ENCODE assay signal across 8 cellular contexts in the genomic region with DNA sequence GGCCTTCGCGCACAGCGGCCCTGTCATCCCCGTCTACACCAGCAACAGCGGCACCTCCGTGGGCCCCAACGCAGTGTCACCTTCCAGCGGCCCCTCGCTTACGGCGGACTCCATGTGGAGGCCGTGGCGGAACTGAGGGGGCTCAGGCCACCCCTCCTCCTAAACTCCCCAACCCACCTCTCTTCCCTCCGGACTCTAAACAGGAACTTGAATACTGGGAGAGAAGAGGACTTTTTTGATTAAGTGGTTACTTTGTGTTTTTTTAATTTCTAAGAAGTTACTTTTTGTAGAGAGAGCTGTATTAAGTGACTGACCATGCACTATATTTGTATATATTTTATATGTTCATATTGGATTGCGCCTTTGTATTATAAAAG. TPM values are rescaled to one million over a fixed set of nuclear protein-coding genes. Genes with fewer than 3 reads are reported as not detected.
DNase-seq lines count a peak whose midpoint lies in the region; ATAC-seq and TF ChIP-seq lines count a peak whose summit lies in the region.

No MANE protein-coding gene starts in this region.

- H3K27ac ChIP-seq in adrenal gland (peak overlapping the region in 3 of 5 donors; percentile 82 to 97 (median 93)), right lobe of liver (peak overlapping the region; percentile 83 to 95 (median 84)), transverse colon (peak overlapping the region; percentile 95 to 97 (median 96))

- H3K27me3 ChIP-seq in adrenal gland (no peaks in the 10 kb centered on the region), right lobe of liver (no peaks in the 10 kb centered on the region), transverse colon (no peaks in the 10 kb centered on the region)

- 20 to 60% (median 29%) methylated on average over 4 to 15 of the region's 15 CpGs for WGBS in adrenal gland, 4 donors
- 9% methylated on average over 8 of the region's 15 CpGs for WGBS in right lobe of liver (ENCODE audit: insufficient coverage, low coverage, low lambda C conversion rate, missing lambda C conversion rate)
- 8 to 45% methylated on average over 1 to 11 of the region's 15 CpGs for WGBS in transverse colon (ENCODE audit: low coverage in 1 of 2), 2 donors

- TF ChIP-seq POLR2A in adrenal gland (IDR thresholded peaks at IDR 0.05) = no peak
- TF ChIP-seq POLR2A in right lobe of liver (IDR thresholded peaks at IDR 0.05) = no peak
- TF ChIP-seq POLR2A in transverse colon (IDR thresholded peaks at IDR 0.05) = no peak

- H3K27me3 Mint-ChIP-seq in activated T-cell treated with anti-CD3 and anti-CD28 coated beads, Interleukin-2, amount 50 U/mL, for 4 hours (ENCODE audit: low read depth) = peaks cover 52% of the 10 kb centered on the region

- H3K9me3 ChIP-seq in adrenal gland (replicated peaks in 1 of 3) (no peaks in the 10 kb centered on the region), right lobe of liver (no peaks in the 10 kb centered on the region), transverse colon (no peaks in the 10 kb centered on the region)

- H3K4me3 ChIP-seq in adrenal gland = peak overlapping the region in 2 of 4 donors; percentile 54 to 85
- peak overlapping the region; percentile 74 to 90 (median 78) for H3K4me3 ChIP-seq in right lobe of liver
- peak overlapping the region; percentile 14 to 73 (median 60) for H3K4me3 ChIP-seq in transverse colon

- no peak for ATAC-seq in activated T-cell treated with anti-CD3 and anti-CD28 coated beads, Interleukin-2, amount 50 U/mL, for 4 hours
- ATAC-seq in right lobe of liver = no peak

- peaks cover 45% of the 10 kb centered on the region for H3K4me1 Mint-ChIP-seq in activated T-cell treated with anti-CD3 and anti-CD28 coated beads, Interleukin-2, amount 50 U/mL, for 4 hours (ENCODE audit: low read depth)

- no peak for TF ChIP-seq EP300 in transverse colon (IDR thresholded peaks at IDR 0.05; ENCODE audit: low read depth)

- H3K4me1 ChIP-seq in adrenal gland (replicated peaks in 1 of 2) = peaks cover 23 to 58% of the 10 kb centered on the region in 2 donors
- peaks cover 0 to 55% (median 24%) of the 10 kb centered on the region in 4 donors for H3K4me1 ChIP-seq in right lobe of liver
- peaks cover 23 to 68% (median 55%) of the 10 kb centered on the region in 4 donors for H3K4me1 ChIP-seq in transverse colon

- H3K36me3 ChIP-seq in adrenal gland (replicated peaks in 1 of 2) (no peaks in the 10 kb centered on the region), right lobe of liver (no peaks in the 10 kb centered on the region), transverse colon (no peaks in the 10 kb centered on the region)

- DNase-seq in activated T-cell treated with anti-CD3 and anti-CD28 coated beads, Interleukin-2, amount 50 U/mL, for 4 hours = no peak
- no peak for DNase-seq in activated T-cell treated with anti-CD3 and anti-CD28 coated beads for 4 hours
- peak in 1 of 7 donors; percentile 34 for DNase-seq in adrenal gland
- no peak for DNase-seq in right lobe of liver
- DNase-seq in transverse colon = no peak
- DNase-seq in T1000 (lab: John Stamatoyannopoulos, UW) = no peak
- DNase-seq in NCI-H526 (lab: John Stamatoyannopoulos, UW) = no peak
- no peak for DNase-seq in NCI-H446 treated with DMSO at 0.1 percent for 48 hours (lab: John Stamatoyannopoulos, UW)

- intact Hi-C loops in adrenal gland (cut with DNase I) (loop anchor here in 1 of 2 donors (5.0 to 10.0 kb wide), 3 partner anchors 133 to 351 kb away; no protein-coding TSS in a partner anchor), right lobe of liver (cut with DNase I) (loop anchor here in 1 of 2 donors (10.0 kb wide), 2 partner anchors 63 to 353 kb away; no protein-coding TSS in a partner anchor), transverse colon (cut with DNase I; ENCODE audit: low total_unique reads) (loop anchor here (5.0 to 10.0 kb wide), 3 partner anchors 134 to 351 kb away; no protein-coding TSS in a partner anchor)

- H3K4me3 Mint-ChIP-seq in activated T-cell treated with anti-CD3 and anti-CD28 coated beads, Interleukin-2, amount 50 U/mL, for 4 hours = peak overlapping the region; percentile 57

- no peaks in the 10 kb centered on the region for H3K36me3 Mint-ChIP-seq in activated T-cell treated with anti-CD3 and anti-CD28 coated beads, Interleukin-2, amount 50 U/mL, for 4 hours (ENCODE audit: insufficient read depth)

- TF ChIP-seq CTCF in adrenal gland (IDR thresholded peaks at IDR 0.05) (no peak), right lobe of liver (IDR thresholded peaks at IDR 0.05) (no peak), transverse colon (IDR thresholded peaks at IDR 0.05) (peak in 1 of 5 experiments; percentile 23)

- in situ Hi-C loops in transverse colon (cut with MboI; ENCODE audit: low pct_ligation_motif_present in 1 of 4, low pct_unique_long_range_greater_than_20kb in 1 of 4, low sequenced_read_pairs in 3 of 4) = loop anchor here (10.0 to 25.0 kb wide), 3 partner anchors 174 to 353 kb away; no protein-coding TSS in a partner anchor

- H3K9me3 Mint-ChIP-seq in activated T-cell treated with anti-CD3 and anti-CD28 coated beads, Interleukin-2, amount 50 U/mL, for 4 hours = no peaks in the 10 kb centered on the region

RNA-seq across cellular contexts. Expression of a gene that starts 2.1 kb away (rescaled TPM):
- total RNA-seq in activated T-cell treated with anti-CD3 and anti-CD28 coated beads, Interleukin-2, amount 50 U/mL, for 4 hours = under 1 TPM; 0.23 to 0.52 (median 0.37) TPM
- total RNA-seq in adrenal gland = 10 to 100 TPM; 22.8 to 59.3 (median 38.8) TPM
- 10 to 100 TPM; 14.3 to 34.3 (median 34.2) TPM for polyA plus RNA-seq in adrenal gland
- 10 to 100 TPM; 12.9 to 40.3 (median 23.4) TPM for total RNA-seq in right lobe of liver
- total RNA-seq in transverse colon = 100 to 1,000 TPM in 2 of 4 donors, 10 to 100 TPM in 2; 89.9 to 196 (median 104) TPM

Comparison
In these comparisons a context has a peak if more than half of its experiments do, and no peak if none do; other contexts are left out.
1. RNA of a gene that starts 2.1 kb away (total RNA-seq): 89.9 to 196 TPM in transverse colon, 22.8 to 59.3 TPM in adrenal gland and 12.9 to 40.3 TPM in right lobe of liver; 0.23 to 0.52 TPM in activated T-cell treated with anti-CD3 and anti-CD28 coated beads, Interleukin-2, amount 50 U/mL, for 4 hours; every median in the first group is over 4 times any median in the second.
2. Peak in every context shown above with its lines, with median percentiles within 50 percentile points of each other: H3K27ac ChIP-seq.